10 cellular contexts compared by ENCODE assay signal in genomic region chr20:50304501-50304856, GRCh38.
A peak's percentile ranks its signal among the peaks of the same experiment; 100 is the strongest.
DNase-seq lines count a peak whose midpoint lies in the region; ATAC-seq and TF ChIP-seq lines count a peak whose summit lies in the region.
"Had no signal": no experiment of that assay in that cellular context is flagged by ENCODE, and none has a peak within 500 bp of the region (broad histone marks: within the 10 kb centered on the region; RNA-seq: fewer than 3 reads in every experiment).

No MANE protein-coding gene starts in this region.

- H3K4me3 ChIP-seq in RWPE2 (ENCODE audit: severe bottlenecking) (no peak overlapping the region), fibroblast of mammary gland (ENCODE audit: control insufficient read depth, low read depth, low read length) (no peak overlapping the region), mucosa of rectum (ENCODE audit: low read length in 2 of 2) (no peak overlapping the region), upper lobe of right lung (no peak overlapping the region)

- no peaks in the 10 kb centered on the region for H3K36me3 Mint-ChIP-seq in activated CD8-positive, alpha-beta T cell treated with anti-CD3 and anti-CD28 coated beads for 36 hours (ENCODE audit: low read depth)
- H3K36me3 Mint-ChIP-seq: activated naive CD4-positive, alpha-beta T cell treated with anti-CD3 and anti-CD28 coated beads, Interleukin-2, amount 50 U/mL, for 24 hours had no signal

- no peaks in the 10 kb centered on the region for H3K9me3 Mint-ChIP-seq in activated CD8-positive, alpha-beta T cell treated with anti-CD3 and anti-CD28 coated beads for 36 hours
- H3K9me3 Mint-ChIP-seq: activated naive CD4-positive, alpha-beta T cell treated with anti-CD3 and anti-CD28 coated beads, Interleukin-2, amount 50 U/mL, for 24 hours had no signal

- H3K4me1 Mint-ChIP-seq in activated CD8-positive, alpha-beta T cell treated with anti-CD3 and anti-CD28 coated beads for 36 hours (ENCODE audit: low read depth), result peaks cover 2% of the 10 kb centered on the region
- H3K4me1 Mint-ChIP-seq: activated naive CD4-positive, alpha-beta T cell treated with anti-CD3 and anti-CD28 coated beads, Interleukin-2, amount 50 U/mL, for 24 hours had no signal

- POLR2A ChIA-PET in activated CD8-positive, alpha-beta T cell treated with anti-CD3 and anti-CD28 coated beads for 36 hours (lab: Charles Lee), result no interaction called here

- H3K4me1 ChIP-seq in RWPE2 (ENCODE audit: insufficient read depth, poor library complexity, severe bottlenecking), result peaks cover 25% of the 10 kb centered on the region
- H3K4me1 ChIP-seq in mucosa of rectum (ENCODE audit: control insufficient read depth in 2 of 2, insufficient read depth in 2 of 2, low read length in 2 of 2), result peaks cover 31 to 38% of the 10 kb centered on the region in 2 donors
- H3K4me1 ChIP-seq in upper lobe of right lung, result peaks cover 59% of the 10 kb centered on the region
- peaks cover 5% of the 10 kb centered on the region for H3K4me1 ChIP-seq in foreskin keratinocyte

- ATAC-seq in RWPE2 (ENCODE audit: low read depth) (no peak), upper lobe of right lung (no peak), foreskin keratinocyte (no peak), GM19328 (IDR thresholded peaks at IDR 0.05; ENCODE audit: unreplicated experiment) (no peak)
- ATAC-seq in activated CD8-positive, alpha-beta T cell treated with anti-CD3 and anti-CD28 coated beads for 36 hours, result no peak

- peaks cover 3% of the 10 kb centered on the region for H3K27me3 Mint-ChIP-seq in activated CD8-positive, alpha-beta T cell treated with anti-CD3 and anti-CD28 coated beads for 36 hours

- H3K27ac Mint-ChIP-seq in activated CD8-positive, alpha-beta T cell treated with anti-CD3 and anti-CD28 coated beads for 36 hours, result no peak overlapping the region

- no peaks in the 10 kb centered on the region for H3K36me3 ChIP-seq in RWPE2 (ENCODE audit: low read depth)
- no peaks in the 10 kb centered on the region for H3K36me3 ChIP-seq in mucosa of rectum (ENCODE audit: control insufficient read depth in 2 of 2, insufficient read depth in 2 of 2, low read length in 2 of 2)
- H3K36me3 ChIP-seq in upper lobe of right lung, result no peaks in the 10 kb centered on the region

- H3K27ac ChIP-seq in RWPE2 (ENCODE audit: poor library complexity, severe bottlenecking) (peak overlapping the region; percentile 80), mucosa of rectum (ENCODE audit: low read depth in 2 of 2, low read length in 2 of 2) (peak overlapping the region; percentile 87 to 88), upper lobe of right lung (peak overlapping the region; percentile 81), foreskin keratinocyte (no peak overlapping the region)

- DNase-seq in RWPE2 (ENCODE audit: low spot score) (peak; percentile 68), fibroblast of mammary gland (ENCODE audit: low read depth) (peak; percentile 96), upper lobe of right lung (peak; percentile 70), foreskin keratinocyte (no peak), COLO668 (lab: John Stamatoyannopoulos, UW; ENCODE audit: unreplicated experiment) (no peak)
- DNase-seq in activated CD8-positive, alpha-beta T cell treated with anti-CD3 and anti-CD28 coated beads for 36 hours, result no peak
- DNase-seq: stimulated activated naive CD4-positive, alpha-beta T cell had no signal

- H3K27me3 ChIP-seq in RWPE2 (ENCODE audit: insufficient read depth, poor library complexity, severe bottlenecking) (no peaks in the 10 kb centered on the region), mucosa of rectum (ENCODE audit: control insufficient read depth in 2 of 2, insufficient read depth in 2 of 2, low read length in 2 of 2) (no peaks in the 10 kb centered on the region), upper lobe of right lung (no peaks in the 10 kb centered on the region), foreskin keratinocyte (peaks cover 5% of the 10 kb centered on the region)

- H3K9ac ChIP-seq in mucosa of rectum (ENCODE audit: low read depth in 1 of 2, low read length in 2 of 2), result peak overlapping the region; percentile 30 to 48

- H3K9me3 ChIP-seq in RWPE2 (ENCODE audit: severe bottlenecking) (no peaks in the 10 kb centered on the region), mucosa of rectum (ENCODE audit: control insufficient read depth in 2 of 2, low read length in 2 of 2) (no peaks in the 10 kb centered on the region), upper lobe of right lung (no peaks in the 10 kb centered on the region)

- intact Hi-C loops in upper lobe of right lung (cut with DNase I), result no loop called here
- intact Hi-C loops in activated CD8-positive, alpha-beta T cell treated with anti-CD3 and anti-CD28 coated beads for 36 hours (cut with micrococcal nuclease), result no loop called here

- CTCF ChIA-PET in activated CD8-positive, alpha-beta T cell treated with anti-CD3 and anti-CD28 coated beads for 36 hours (lab: Charles Lee), result no interaction called here

- H3K4me3 Mint-ChIP-seq in activated CD8-positive, alpha-beta T cell treated with anti-CD3 and anti-CD28 coated beads for 36 hours, result no peak overlapping the region
- H3K4me3 Mint-ChIP-seq: activated naive CD4-positive, alpha-beta T cell treated with anti-CD3 and anti-CD28 coated beads, Interleukin-2, amount 50 U/mL, for 24 hours had no signal

- TF ChIP-seq CTCF in RWPE2 (IDR thresholded peaks at IDR 0.05; ENCODE audit: poor library complexity, severe bottlenecking) (no peak), fibroblast of mammary gland (conservative IDR thresholded peaks at IDR 0.05; ENCODE audit: control insufficient read depth, insufficient read depth, low read depth, low read length) (no peak), upper lobe of right lung (IDR thresholded peaks at IDR 0.05) (no peak), foreskin keratinocyte (conservative IDR thresholded peaks at IDR 0.05) (no peak)
- TF ChIP-seq CTCF in activated CD8-positive, alpha-beta T cell treated with anti-CD3 and anti-CD28 coated beads for 36 hours (IDR thresholded peaks at IDR 0.05), result no peak

Comparison
In these comparisons a context has a peak if more than half of its experiments do, and no peak if none do; other contexts are left out.
1. DNase-seq: peak in RWPE2 (single experiment), fibroblast of mammary gland (single experiment) and upper lobe of right lung (single experiment); none in foreskin keratinocyte (0 of 2), COLO668 (single experiment) and activated CD8-positive, alpha-beta T cell treated with anti-CD3 and anti-CD28 coated beads for 36 hours (single experiment).